Comparison of ENCODE assay signal across 17 cellular contexts in genomic region chr4:176084769-176085168, GRCh38. TPM values are rescaled to one million over a fixed set of nuclear protein-coding genes. Genes with fewer than 3 reads are reported as not detected.
DNase-seq lines count a peak whose midpoint lies in the region; ATAC-seq, FAIRE-seq and TF ChIP-seq lines count a peak whose summit lies in the region.
"Had no signal": no experiment of that assay in that cellular context is flagged by ENCODE, and none has a peak within 500 bp of the region (broad histone marks: within the 10 kb centered on the region; RNA-seq: fewer than 3 reads in every experiment).

No MANE protein-coding gene starts in this region.

- ATAC-seq in activated T-helper 17 cell treated with anti-CD3 and anti-CD28 coated beads, Interleukin-2, amount 50 U/mL, for 72 hours (replicated peaks): no peak
- ATAC-seq: GM12878 had no signal

- H3K27ac Mint-ChIP-seq in activated T-helper 17 cell treated with anti-CD3 and anti-CD28 coated beads, Interleukin-2, amount 50 U/mL, for 72 hours: no peak overlapping the region
- H3K27ac Mint-ChIP-seq: B cell; CD4-positive, alpha-beta T cell; HFFc6; IgD-negative memory B cell had no signal

- H3K9me3 Mint-ChIP-seq in activated T-helper 17 cell treated with anti-CD3 and anti-CD28 coated beads, Interleukin-2, amount 50 U/mL, for 72 hours: no peaks in the 10 kb centered on the region
- H3K9me3 Mint-ChIP-seq: H9, HFFc6, IgD-negative memory B cell had no signal

- no peak overlapping the region for H3K4me3 Mint-ChIP-seq in activated T-helper 17 cell treated with anti-CD3 and anti-CD28 coated beads, Interleukin-2, amount 50 U/mL, for 72 hours
- H3K4me3 Mint-ChIP-seq: B cell; CD4-positive, alpha-beta T cell; H9; HFFc6 had no signal

- no peak for TF ChIP-seq POLR2A in GM12892 (IDR thresholded peaks at IDR 0.05; ENCODE audit: low read depth, low read length)

- no peak for TF ChIP-seq CTCF in foreskin fibroblast (IDR thresholded peaks at IDR 0.05; ENCODE audit: low read depth, low read length)

- H3K27me3 Mint-ChIP-seq in activated T-helper 17 cell treated with anti-CD3 and anti-CD28 coated beads, Interleukin-2, amount 50 U/mL, for 72 hours: peaks cover 9% of the 10 kb centered on the region
- H3K27me3 Mint-ChIP-seq: IgD-negative memory B cell had no signal

- FAIRE-seq in GM12892 (lab: Jason Lieb, UNC): peak; percentile 40
- FAIRE-seq: GM12878 had no signal

- H3K4me3 ChIP-seq in foreskin fibroblast (ENCODE audit: low read depth in 1 of 2, low read length in 2 of 2): no peak overlapping the region
- H3K4me3 ChIP-seq: GM12878 had no signal

- H3K4me1 Mint-ChIP-seq in activated T-helper 17 cell treated with anti-CD3 and anti-CD28 coated beads, Interleukin-2, amount 50 U/mL, for 72 hours: no peaks in the 10 kb centered on the region
- H3K4me1 Mint-ChIP-seq: H9 had no signal

- DNase-seq in GM12892 (ENCODE audit: insufficient read length): no peak
- peak in 2 of 3 experiments; percentile 33 to 85 for DNase-seq in NCI-H1417 (lab: John Stamatoyannopoulos, UW)
- DNase-seq in NCI-H748 (lab: John Stamatoyannopoulos, UW; ENCODE audit: unreplicated experiment): peak; percentile 83
- peak; percentile 2 to 63 for DNase-seq in foreskin fibroblast
- DNase-seq in cerebellum (ENCODE audit: low spot score): no peak
- no peak for DNase-seq in NCI-H1436 (lab: John Stamatoyannopoulos, UW)
- DNase-seq: C1 segment of cervical spinal cord; Calu3; CD4-positive, alpha-beta T cell; DMS 273 treated with DMSO at 0.1 percent for 48 hours; GOT3; H9; HFFc6 had no signal

- no peaks in the 10 kb centered on the region for H3K36me3 Mint-ChIP-seq in activated T-helper 17 cell treated with anti-CD3 and anti-CD28 coated beads, Interleukin-2, amount 50 U/mL, for 72 hours (ENCODE audit: low read depth)
- H3K36me3 Mint-ChIP-seq: IgD-negative memory B cell had no signal

RNA-seq across cellular contexts. Expression of gene WDR17, which starts 19.1 kb away (rescaled TPM):
- 4.4 TPM for polyA plus RNA-seq in GM12892 (2012; ENCODE audit: missing spikeins)
- 60.2 TPM for total RNA-seq in cerebellum
- 1 to 10 TPM; 1.3 to 2.9 TPM for total RNA-seq in activated T-helper 17 cell treated with anti-CD3 and anti-CD28 coated beads, Interleukin-2, amount 50 U/mL, for 72 hours
- total RNA-seq: HFFc6 had no signal

Comparison
In these comparisons a context has a peak if more than half of its experiments do, and no peak if none do; other contexts are left out.
1. DNase-seq: peak in NCI-H1417 (2 of 3), NCI-H748 (single experiment) and foreskin fibroblast (2 of 2); none in GM12892 (single experiment), cerebellum (single experiment) and NCI-H1436 (single experiment).
2. RNA of gene WDR17, which starts 19.1 kb away (total RNA-seq): 60.2 TPM in cerebellum (single experiment); 1.3 to 2.9 TPM in activated T-helper 17 cell treated with anti-CD3 and anti-CD28 coated beads, Interleukin-2, amount 50 U/mL, for 72 hours; every median in the first group is over 10 times any median in the second.